In genomic region chr2:4891394-4891793, GRCh38 we compare ENCODE assay signal across 23 cellular contexts.
A peak's percentile ranks its signal among the peaks of the same experiment; 100 is the strongest.
DNase-seq lines count a peak whose midpoint lies in the region; ATAC-seq and TF ChIP-seq lines count a peak whose summit lies in the region.
"Had no signal": no experiment of that assay in that cellular context is flagged by ENCODE, and none has a peak within 500 bp of the region (broad histone marks: within the 10 kb centered on the region; RNA-seq: fewer than 3 reads in every experiment).

No MANE protein-coding gene starts in this region.

- peak; percentile 51; the same call in 1 of the 2 replicates for ATAC-seq in PC-3
- ATAC-seq in CD8-positive, alpha-beta T cell, result no peak
- ATAC-seq: GM12878 had no signal

- no TSS peak for BruUV-seq in PC-3 (replicated peaks; lab: Mats Ljungman, UMichigan)

- H3K4me3 ChIP-seq in LNCaP clone FGC (ENCODE audit: low read depth, low read length) (no peak overlapping the region), PC-3 (ENCODE audit: low read length) (no peak overlapping the region), neural progenitor cell (no peak overlapping the region)
- no peak overlapping the region for H3K4me3 ChIP-seq in CD8-positive, alpha-beta T cell (ENCODE audit: low read depth, low read length)
- H3K4me3 ChIP-seq: BLaER1, GM12878 had no signal

- TF ChIP-seq CTCF in LNCaP clone FGC (IDR thresholded peaks at IDR 0.05; ENCODE audit: control insufficient read depth, extremely low read depth, insufficient read depth) (no peak), PC-3 (conservative IDR thresholded peaks at IDR 0.05; ENCODE audit: low read depth, low read length) (no peak), neural progenitor cell (IDR thresholded peaks at IDR 0.05) (no peak)
- TF ChIP-seq CTCF in CD8-positive, alpha-beta T cell (IDR thresholded peaks at IDR 0.05), result no peak

- H3K9me3 Mint-ChIP-seq in neural progenitor cell, result no peaks in the 10 kb centered on the region
- H3K9me3 Mint-ChIP-seq in CD8-positive, alpha-beta T cell, result peaks cover 11% of the 10 kb centered on the region
- H3K9me3 Mint-ChIP-seq in activated naive CD4-positive, alpha-beta T cell treated with anti-CD3 and anti-CD28 coated beads, Interleukin-2, amount 10 ng/mL, durations not matched to agents 7 days and 5 days, result peaks cover 10% of the 10 kb centered on the region

- peak; percentile 38 for DNase-seq in LNCaP clone FGC (ENCODE audit: low read depth)
- no peak for DNase-seq in PC-3
- no peak for DNase-seq in neural progenitor cell (ENCODE audit: low spot score)
- DNase-seq in CD8-positive, alpha-beta T cell, result no peak
- no peak for DNase-seq in activated naive CD4-positive, alpha-beta T cell treated with anti-CD3 and anti-CD28 coated beads, Interleukin-2, amount 10 ng/mL, durations not matched to agents 7 days and 5 days
- DNase-seq in NCI-H1417 (lab: John Stamatoyannopoulos, UW), result no peak
- DNase-seq: 8988T; ACHN; BE2C; C1 segment of cervical spinal cord; CD4-positive, alpha-beta memory T cell; CD4-positive, CD25-positive, alpha-beta regulatory T cell; COR-L47; DMS 273 treated with DMSO at 0.1 percent for 48 hours; DMS153; DMS53; DMS79; DND-41; EL; GDM1 had no signal

- no peaks in the 10 kb centered on the region for H3F3A ChIP-seq in PC-3 (ENCODE audit: low read length, unreplicated experiment)
- no peaks in the 10 kb centered on the region for H3F3A ChIP-seq in neural progenitor cell (ENCODE audit: low read depth)

- H3K9ac ChIP-seq in PC-3 (ENCODE audit: low read length), result no peak overlapping the region
- no peak overlapping the region for H3K9ac ChIP-seq in neural progenitor cell
- H3K9ac ChIP-seq: BLaER1 had no signal

- no peaks in the 10 kb centered on the region for H3K36me3 Mint-ChIP-seq in neural progenitor cell
- H3K36me3 Mint-ChIP-seq in CD8-positive, alpha-beta T cell, result no peaks in the 10 kb centered on the region
- H3K36me3 Mint-ChIP-seq in activated naive CD4-positive, alpha-beta T cell treated with anti-CD3 and anti-CD28 coated beads, Interleukin-2, amount 10 ng/mL, durations not matched to agents 7 days and 5 days, result no peaks in the 10 kb centered on the region
- H3K36me3 Mint-ChIP-seq: CD14-positive monocyte; CD4-positive, alpha-beta memory T cell; CD4-positive, CD25-positive, alpha-beta regulatory T cell had no signal

- H3K27ac ChIP-seq in PC-3 (ENCODE audit: low read length), result no peak overlapping the region
- no peak overlapping the region for H3K27ac ChIP-seq in neural progenitor cell
- no peak overlapping the region for H3K27ac ChIP-seq in CD8-positive, alpha-beta T cell (ENCODE audit: low read depth, low read length)
- H3K27ac ChIP-seq: BLaER1 had no signal

- H3K27me3 ChIP-seq in PC-3 (ENCODE audit: low read length) (no peaks in the 10 kb centered on the region), neural progenitor cell (no peaks in the 10 kb centered on the region)
- no peaks in the 10 kb centered on the region for H3K27me3 ChIP-seq in CD8-positive, alpha-beta T cell (ENCODE audit: insufficient read depth, low read length)
- H3K27me3 ChIP-seq: BE2C, BLaER1 had no signal

- H3K9me2 ChIP-seq in PC-3 (replicated peaks; ENCODE audit: low read length), result no peaks in the 10 kb centered on the region

- H2AFZ ChIP-seq in PC-3 (ENCODE audit: low read length) (no peak overlapping the region), neural progenitor cell (replicated peaks) (peak overlapping the region; percentile 50)

- H3K4me1 Mint-ChIP-seq in neural progenitor cell, result no peaks in the 10 kb centered on the region
- H3K4me1 Mint-ChIP-seq in CD8-positive, alpha-beta T cell (ENCODE audit: low read depth), result no peaks in the 10 kb centered on the region
- no peaks in the 10 kb centered on the region for H3K4me1 Mint-ChIP-seq in activated naive CD4-positive, alpha-beta T cell treated with anti-CD3 and anti-CD28 coated beads, Interleukin-2, amount 10 ng/mL, durations not matched to agents 7 days and 5 days
- H3K4me1 Mint-ChIP-seq: CD14-positive monocyte; CD4-positive, alpha-beta memory T cell; CD4-positive, CD25-positive, alpha-beta regulatory T cell had no signal

- H3K9me3 ChIP-seq in PC-3 (ENCODE audit: low read length), result no peaks in the 10 kb centered on the region
- H3K9me3 ChIP-seq in neural progenitor cell (ENCODE audit: low read depth), result no peaks in the 10 kb centered on the region
- H3K9me3 ChIP-seq in CD8-positive, alpha-beta T cell (ENCODE audit: low read length), result no peaks in the 10 kb centered on the region
- H3K9me3 ChIP-seq: BE2C, BLaER1 had no signal

- POLR2A ChIA-PET in PC-3 (lab: Charles Lee; ENCODE audit: unreplicated experiment), result no interaction called here
- POLR2A ChIA-PET in CD8-positive, alpha-beta T cell (lab: Charles Lee), result no interaction called here

- H3K27ac Mint-ChIP-seq in neural progenitor cell, result no peak overlapping the region
- no peak overlapping the region for H3K27ac Mint-ChIP-seq in CD8-positive, alpha-beta T cell
- H3K27ac Mint-ChIP-seq in activated naive CD4-positive, alpha-beta T cell treated with anti-CD3 and anti-CD28 coated beads, Interleukin-2, amount 10 ng/mL, durations not matched to agents 7 days and 5 days, result no peak overlapping the region
- H3K27ac Mint-ChIP-seq: CD14-positive monocyte; CD4-positive, alpha-beta memory T cell; CD4-positive, CD25-positive, alpha-beta regulatory T cell had no signal

- no peaks in the 10 kb centered on the region for H3K36me3 ChIP-seq in PC-3 (ENCODE audit: low read depth, low read length)
- no peaks in the 10 kb centered on the region for H3K36me3 ChIP-seq in neural progenitor cell
- no peaks in the 10 kb centered on the region for H3K36me3 ChIP-seq in CD8-positive, alpha-beta T cell (ENCODE audit: insufficient read depth, low read length)
- H3K36me3 ChIP-seq: BE2C, BLaER1 had no signal

- CTCF ChIA-PET in PC-3 (lab: Charles Lee), result no interaction called here
- CTCF ChIA-PET in CD8-positive, alpha-beta T cell (lab: Charles Lee), result no interaction called here
- CTCF ChIA-PET in activated naive CD4-positive, alpha-beta T cell treated with anti-CD3 and anti-CD28 coated beads, Interleukin-2, amount 10 ng/mL, durations not matched to agents 7 days and 5 days (lab: Charles Lee), result interaction anchor here (1.2 to 1.3 kb wide), 2 partner anchors 15 to 19 kb away, joined by 3 to 4 read pairs; no protein-coding TSS in a partner anchor

- H3K4me1 ChIP-seq in PC-3 (ENCODE audit: insufficient read depth, low read length) (no peaks in the 10 kb centered on the region), neural progenitor cell (peaks cover 4% of the 10 kb centered on the region)
- H3K4me1 ChIP-seq in CD8-positive, alpha-beta T cell (ENCODE audit: insufficient read depth, low read length), result no peaks in the 10 kb centered on the region
- H3K4me1 ChIP-seq: BE2C, BLaER1 had no signal

- H4K20me1 ChIP-seq in PC-3 (ENCODE audit: low read length), result no peaks in the 10 kb centered on the region
- no peaks in the 10 kb centered on the region for H4K20me1 ChIP-seq in neural progenitor cell (ENCODE audit: low read depth)
- H4K20me1 ChIP-seq: BLaER1 had no signal

- no peak overlapping the region for H3K4me2 ChIP-seq in PC-3 (ENCODE audit: low read length)
- no peak overlapping the region for H3K4me2 ChIP-seq in neural progenitor cell
- H3K4me2 ChIP-seq: BLaER1 had no signal

- H3K4me3 Mint-ChIP-seq in neural progenitor cell, result no peak overlapping the region
- H3K4me3 Mint-ChIP-seq in CD8-positive, alpha-beta T cell, result no peak overlapping the region
- H3K4me3 Mint-ChIP-seq in activated naive CD4-positive, alpha-beta T cell treated with anti-CD3 and anti-CD28 coated beads, Interleukin-2, amount 10 ng/mL, durations not matched to agents 7 days and 5 days, result no peak overlapping the region
- H3K4me3 Mint-ChIP-seq: CD14-positive monocyte; CD4-positive, alpha-beta memory T cell; CD4-positive, CD25-positive, alpha-beta regulatory T cell had no signal

- H3K79me2 ChIP-seq in PC-3 (ENCODE audit: low read length) (no peaks in the 10 kb centered on the region), neural progenitor cell (ENCODE audit: low read depth) (no peaks in the 10 kb centered on the region)

- intact Hi-C loops in PC-3 (cut with micrococcal nuclease), result no loop called here
- intact Hi-C loops in CD8-positive, alpha-beta T cell (cut with DNase I, micrococcal nuclease), result no loop called here

- H3K27me3 Mint-ChIP-seq in neural progenitor cell (ENCODE audit: insufficient read depth, low read depth), result no peaks in the 10 kb centered on the region
- H3K27me3 Mint-ChIP-seq in CD8-positive, alpha-beta T cell (ENCODE audit: low read depth), result no peaks in the 10 kb centered on the region
- no peaks in the 10 kb centered on the region for H3K27me3 Mint-ChIP-seq in activated naive CD4-positive, alpha-beta T cell treated with anti-CD3 and anti-CD28 coated beads, Interleukin-2, amount 10 ng/mL, durations not matched to agents 7 days and 5 days
- H3K27me3 Mint-ChIP-seq: CD4-positive, alpha-beta memory T cell; CD4-positive, CD25-positive, alpha-beta regulatory T cell had no signal
